In genomic region chr6:7650876-7651275, GRCh38 we compare ENCODE assay signal across 19 cellular contexts.
"Had no signal": no experiment of that assay in that cellular context is flagged by ENCODE, and none has a peak within 500 bp of the region (broad histone marks: within the 10 kb centered on the region; RNA-seq: fewer than 3 reads in every experiment).

No MANE protein-coding gene starts in this region.

- H3K36me3 ChIP-seq: breast epithelium, colonic mucosa, heart right ventricle, tibial artery, WERI-Rb-1 had no signal

- H3K27me3 ChIP-seq: breast epithelium, colonic mucosa, tibial artery had no signal

- H3K27ac ChIP-seq: breast epithelium, colonic mucosa, dorsolateral prefrontal cortex, heart right ventricle, tibial artery, WERI-Rb-1 had no signal

- H3K4me1 ChIP-seq: breast epithelium, colonic mucosa, tibial artery had no signal

- H3K9me3 ChIP-seq: breast epithelium, colonic mucosa, heart right ventricle, tibial artery had no signal

- DNase-seq: activated CD4-positive, alpha-beta T cell treated with anti-CD3 and anti-CD28 coated beads, Interleukin-2, amount 10 ng/mL, durations not matched to agents 7 days and 5 days; activated CD4-positive, CD25-positive, alpha-beta regulatory T cell treated with anti-CD3 and anti-CD28 coated beads, Interleukin-2, amount 50 U/mL, for 72 hours; activated CD8-positive, alpha-beta memory T cell treated with anti-CD3 and anti-CD28 coated beads, Interleukin-2, amount 10 ng/mL, durations not matched to agents 7 days and 5 days; activated CD8-positive, alpha-beta T cell treated with anti-CD3 and anti-CD28 coated beads for 36 hours; activated gamma-delta T cell treated with Interleukin-2 at 50 U/mL for 16 hours; aorta; colonic mucosa; dorsolateral prefrontal cortex; effector memory CD8-positive, alpha-beta T cell; heart right ventricle; left colon; naive thymus-derived CD4-positive, alpha-beta T cell; retina; stimulated activated CD4-positive, alpha-beta T cell treated with anti-CD3 and anti-CD28 coated beads, Interleukin-4, amount 100 ng/mL, for 4 hours; stimulated activated naive CD8-positive, alpha-beta T cell treated with anti-CD3 and anti-CD28 coated beads, Interleukin-15, amount 100 ng/mL, for 72 hours; tibial artery; WERI-Rb-1 had no signal

- ATAC-seq: activated CD8-positive, alpha-beta memory T cell treated with anti-CD3 and anti-CD28 coated beads, Interleukin-2, amount 10 ng/mL, durations not matched to agents 7 days and 5 days; activated CD8-positive, alpha-beta T cell treated with anti-CD3 and anti-CD28 coated beads for 36 hours; effector memory CD8-positive, alpha-beta T cell; esophagus mucosa; heart right ventricle; left colon; naive thymus-derived CD4-positive, alpha-beta T cell; stimulated activated naive CD8-positive, alpha-beta T cell treated with anti-CD3 and anti-CD28 coated beads, Interleukin-15, amount 100 ng/mL, for 72 hours had no signal

- H3K4me3 ChIP-seq: breast epithelium, colonic mucosa, dorsolateral prefrontal cortex, heart right ventricle, tibial artery had no signal
